ENCODE assay signal across 26 cellular contexts in the genomic region with DNA sequence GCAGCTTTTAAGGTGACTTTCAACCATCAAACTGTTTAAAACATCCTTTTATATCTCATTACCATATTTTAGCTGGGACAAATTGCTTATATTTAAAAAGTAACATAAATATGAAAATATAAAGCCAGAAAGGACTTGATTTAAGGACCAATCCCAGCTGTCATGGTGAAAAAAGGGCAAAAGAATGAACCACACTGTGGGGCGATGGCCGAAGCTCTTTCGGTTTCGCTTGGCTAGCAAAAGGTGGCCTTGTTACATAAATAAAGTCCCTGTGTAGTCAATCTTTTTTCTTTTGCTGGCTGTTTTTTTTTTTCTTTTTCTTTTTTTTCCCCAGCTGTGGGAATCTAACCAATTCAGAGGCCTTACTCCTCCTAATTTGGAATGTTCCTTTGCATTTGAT. TPM values are rescaled to one million over a fixed set of nuclear protein-coding genes. Genes with fewer than 3 reads are reported as not detected.
A peak's percentile ranks its signal among the peaks of the same experiment; 100 is the strongest.
DNase-seq lines count a peak whose midpoint lies in the region; ATAC-seq and TF ChIP-seq lines count a peak whose summit lies in the region.
"Had no signal": no experiment of that assay in that cellular context is flagged by ENCODE, and none has a peak within 500 bp of the region (broad histone marks: within the 10 kb centered on the region; RNA-seq: fewer than 3 reads in every experiment).

No MANE protein-coding gene starts in this region.

- CTCF ChIA-PET in activated CD8-positive, alpha-beta T cell treated with anti-CD3 and anti-CD28 coated beads, Interleukin-2, amount 10 ng/mL, durations not matched to agents 7 days and 5 days (lab: Charles Lee): interaction anchor here (0.8 to 3.8 kb wide), 5 partner anchors 9 to 150 kb away, joined by 3 to 17 read pairs (median 6); no protein-coding TSS in a partner anchor

- no peak overlapping the region for H3K18ac ChIP-seq in H9 (ENCODE audit: insufficient read length, low read depth, low read length)

- no peak overlapping the region for H3K27ac Mint-ChIP-seq in activated CD8-positive, alpha-beta T cell treated with anti-CD3 and anti-CD28 coated beads, Interleukin-2, amount 10 ng/mL, durations not matched to agents 7 days and 5 days
- H3K27ac Mint-ChIP-seq in H9: no peak overlapping the region
- H3K27ac Mint-ChIP-seq: activated naive CD8-positive, alpha-beta T cell treated with anti-CD3 and anti-CD28 coated beads for 36 hours had no signal

- no peak overlapping the region for H2BK12ac ChIP-seq in H9 (ENCODE audit: insufficient read length, low read depth, low read length)

- H2AFZ ChIP-seq in osteoblast (ENCODE audit: low read length) (no peak overlapping the region), H9 (ENCODE audit: low read length) (no peak overlapping the region)

- no peak overlapping the region for H2BK15ac ChIP-seq in H9 (ENCODE audit: low read depth, low read length)

- in situ Hi-C loops in astrocyte of the spinal cord (cut with HindIII; ENCODE audit: low sequenced_read_pairs): no loop called here

- no peak overlapping the region for H3K4me3 Mint-ChIP-seq in activated CD8-positive, alpha-beta T cell treated with anti-CD3 and anti-CD28 coated beads, Interleukin-2, amount 10 ng/mL, durations not matched to agents 7 days and 5 days
- no peak overlapping the region for H3K4me3 Mint-ChIP-seq in H9
- H3K4me3 Mint-ChIP-seq: activated naive CD8-positive, alpha-beta T cell treated with anti-CD3 and anti-CD28 coated beads for 36 hours; CD4-positive, CD25-positive, alpha-beta regulatory T cell had no signal

- WGBS in H9 (ENCODE audit: extremely low coverage, insufficient read length, low lambda C conversion rate): no CpG with 5 or more reads among the region's 4 CpGs

- no peak overlapping the region for H2BK120ac ChIP-seq in H9 (ENCODE audit: low read depth, low read length, poor library complexity, severe bottlenecking)

- POLR2A ChIA-PET in activated CD8-positive, alpha-beta T cell treated with anti-CD3 and anti-CD28 coated beads, Interleukin-2, amount 10 ng/mL, durations not matched to agents 7 days and 5 days (lab: Charles Lee): no interaction called here

- H4K20me1 ChIP-seq in osteoblast (ENCODE audit: insufficient read depth, low read length) (no peaks in the 10 kb centered on the region), H9 (ENCODE audit: control insufficient read depth, insufficient read depth, insufficient read length) (no peaks in the 10 kb centered on the region)

- DNase-seq in GM12865 (ENCODE audit: low read depth) (peak; percentile 3), astrocyte of the spinal cord (ENCODE audit: low read depth, low spot score) (peak; percentile 59), left kidney (ENCODE audit: low read depth, low spot score) (peak; percentile 59), osteoblast (ENCODE audit: insufficient read length, low spot score, missing footprints) (no peak), GF-D8 (lab: John Stamatoyannopoulos, UW) (no peak), H9 (no peak)
- no peak for DNase-seq in stimulated activated CD4-positive, alpha-beta T cell treated with anti-CD3 and anti-CD28 coated beads, Interleukin-2, amount 100 ng/mL, for 48 hours
- no peak for DNase-seq in activated CD8-positive, alpha-beta T cell treated with anti-CD3 and anti-CD28 coated beads, Interleukin-2, amount 10 ng/mL, durations not matched to agents 7 days and 5 days
- DNase-seq: activated CD4-positive, alpha-beta T cell treated with anti-CD3 and anti-CD28 coated beads for 1 hour; activated effector memory CD4-positive, alpha-beta T cell treated with Interleukin-2 at 50 U/mL for 16 hours; activated naive CD8-positive, alpha-beta T cell treated with anti-CD3 and anti-CD28 coated beads for 36 hours; activated T-cell treated with anti-CD3 and anti-CD28 coated beads for 4 hours; CD4-positive, CD25-positive, alpha-beta regulatory T cell; H7; lower lobe of right lung; NCI-H1417 treated with DMSO at 0.1 percent for 48 hours; NCI-H2081; NCI-H345; psoas muscle; SK-N-SH; stimulated activated CD4-positive, alpha-beta T cell treated with anti-CD3 and anti-CD28 coated beads, Interleukin-15, amount 100 ng/mL, for 24 hours; stimulated activated naive CD4-positive, alpha-beta T cell; T-helper 2 cell had no signal

- no peak for ATAC-seq in activated CD8-positive, alpha-beta T cell treated with anti-CD3 and anti-CD28 coated beads, Interleukin-2, amount 10 ng/mL, durations not matched to agents 7 days and 5 days
- ATAC-seq: gastroesophageal sphincter, lower lobe of right lung, psoas muscle had no signal

- H3K4me2 ChIP-seq in osteoblast (ENCODE audit: insufficient read depth, low read length): peak overlapping the region; percentile 63
- no peak overlapping the region for H3K4me2 ChIP-seq in H9 (ENCODE audit: insufficient read depth, insufficient read length, low read length)
- H3K4me2 ChIP-seq: SK-N-SH had no signal

- H4K8ac ChIP-seq in H9 (replicated peaks; ENCODE audit: insufficient read length, low read depth, low read length): no peak overlapping the region

- H3K9me3 Mint-ChIP-seq in activated CD8-positive, alpha-beta T cell treated with anti-CD3 and anti-CD28 coated beads, Interleukin-2, amount 10 ng/mL, durations not matched to agents 7 days and 5 days (ENCODE audit: insufficient read depth): no peaks in the 10 kb centered on the region
- no peaks in the 10 kb centered on the region for H3K9me3 Mint-ChIP-seq in H9
- H3K9me3 Mint-ChIP-seq: activated naive CD8-positive, alpha-beta T cell treated with anti-CD3 and anti-CD28 coated beads for 36 hours; CD4-positive, CD25-positive, alpha-beta regulatory T cell had no signal

- H3K9ac ChIP-seq in H9 (ENCODE audit: extremely low read depth, insufficient read length, low read length): no peak overlapping the region
- H3K9ac ChIP-seq: SK-N-SH had no signal

- H3K23ac ChIP-seq in H9 (ENCODE audit: insufficient read length, low read depth, low read length): no peak overlapping the region

- H3K79me1 ChIP-seq in H9 (ENCODE audit: insufficient read depth, low read depth, low read length, poor library complexity, severe bottlenecking): no peaks in the 10 kb centered on the region

- H3K4me3 ChIP-seq in GM12865 (ENCODE audit: low read depth, low read length) (no peak overlapping the region), astrocyte of the spinal cord (ENCODE audit: low read depth, low read length) (no peak overlapping the region), osteoblast (ENCODE audit: insufficient read depth, low read length) (no peak overlapping the region)
- H3K4me3 ChIP-seq: gastroesophageal sphincter, lower lobe of right lung, psoas muscle, tibial nerve had no signal

- H3K36me3 ChIP-seq in osteoblast (ENCODE audit: insufficient read depth, low read length): peaks cover 3% of the 10 kb centered on the region
- H3K36me3 ChIP-seq: lower lobe of right lung had no signal

- H3K4me1 Mint-ChIP-seq in activated CD8-positive, alpha-beta T cell treated with anti-CD3 and anti-CD28 coated beads, Interleukin-2, amount 10 ng/mL, durations not matched to agents 7 days and 5 days (ENCODE audit: low read depth): peaks cover 32% of the 10 kb centered on the region
- H3K4me1 Mint-ChIP-seq in H9: peaks cover 6 to 10% of the 10 kb centered on the region in 2 experiments; a peak in 3 of 4 replicates

- no peaks in the 10 kb centered on the region for H3K9me3 ChIP-seq in osteoblast (ENCODE audit: low read depth, low read length)
- no peaks in the 10 kb centered on the region for H3K9me3 ChIP-seq in H9 (ENCODE audit: control insufficient read depth, low read depth, low read length)
- H3K9me3 ChIP-seq: gastroesophageal sphincter, lower lobe of right lung, psoas muscle, SK-N-SH, tibial nerve had no signal

- H3K27me3 ChIP-seq in osteoblast (ENCODE audit: insufficient read depth, low read length) (no peaks in the 10 kb centered on the region), H9 (ENCODE audit: insufficient read depth, low read length) (no peaks in the 10 kb centered on the region)
- H3K27me3 ChIP-seq: gastroesophageal sphincter, tibial nerve had no signal

- no peaks in the 10 kb centered on the region for H3K27me3 Mint-ChIP-seq in activated CD8-positive, alpha-beta T cell treated with anti-CD3 and anti-CD28 coated beads, Interleukin-2, amount 10 ng/mL, durations not matched to agents 7 days and 5 days (ENCODE audit: low read depth)
- no peaks in the 10 kb centered on the region for H3K27me3 Mint-ChIP-seq in H9 (ENCODE audit: low read depth)
- H3K27me3 Mint-ChIP-seq: activated naive CD8-positive, alpha-beta T cell treated with anti-CD3 and anti-CD28 coated beads for 36 hours; CD4-positive, CD25-positive, alpha-beta regulatory T cell had no signal

- H3K14ac ChIP-seq in H9 (ENCODE audit: insufficient read depth, low read length): no peak overlapping the region

- H3K56ac ChIP-seq in H9 (ENCODE audit: insufficient read length, low read depth, low read length): no peak overlapping the region

- H2AK5ac ChIP-seq in H9 (ENCODE audit: insufficient read length, low read length): no peak overlapping the region

- no peak overlapping the region for H4K5ac ChIP-seq in H9 (ENCODE audit: insufficient read length, low read depth, low read length)

- H2BK20ac ChIP-seq in H9 (ENCODE audit: low read depth, low read length, poor library complexity, severe bottlenecking): no peak overlapping the region

- TF ChIP-seq CTCF in GM12865 (IDR thresholded peaks at IDR 0.05; ENCODE audit: insufficient read depth, low read depth, low read length, missing control alignments) (no peak), astrocyte of the spinal cord (IDR thresholded peaks at IDR 0.05; ENCODE audit: low read depth, low read length) (no peak), osteoblast (IDR thresholded peaks at IDR 0.05; ENCODE audit: extremely low read depth, low read depth, low read length) (no peak), H9 (conservative IDR thresholded peaks at IDR 0.05) (no peak)

- no peak overlapping the region for H3T11ph ChIP-seq in H9 (ENCODE audit: low read length)

- peaks cover 8% of the 10 kb centered on the region for H3K4me1 ChIP-seq in osteoblast (ENCODE audit: insufficient read depth, low read length)
- H3K4me1 ChIP-seq in H9 (ENCODE audit: insufficient read depth, low read length): no peaks in the 10 kb centered on the region
- H3K4me1 ChIP-seq: lower lobe of right lung had no signal

- H3K79me2 ChIP-seq in osteoblast (ENCODE audit: insufficient read depth, low read length) (no peaks in the 10 kb centered on the region), H9 (ENCODE audit: insufficient read depth, low read length) (no peaks in the 10 kb centered on the region)

- no peak overlapping the region for H3K27ac ChIP-seq in osteoblast (ENCODE audit: low read depth, low read length)
- no peak overlapping the region for H3K27ac ChIP-seq in H9 (ENCODE audit: insufficient read length, low read depth, low read length)
- H3K27ac ChIP-seq: gastroesophageal sphincter, lower lobe of right lung, psoas muscle, RWPE1, tibial nerve had no signal

- H3K4ac ChIP-seq in H9 (ENCODE audit: low read depth, low read length): no peak overlapping the region

- H3K23me2 ChIP-seq in H9 (ENCODE audit: insufficient read length, low read depth, low read length, poor library complexity, severe bottlenecking): no peaks in the 10 kb centered on the region

- no peak overlapping the region for H2BK5ac ChIP-seq in H9 (ENCODE audit: insufficient read length, low read length)

- no peak overlapping the region for H4K91ac ChIP-seq in H9 (ENCODE audit: insufficient read length, low read depth, low read length)

- peaks cover 3% of the 10 kb centered on the region for H3K36me3 Mint-ChIP-seq in activated CD8-positive, alpha-beta T cell treated with anti-CD3 and anti-CD28 coated beads, Interleukin-2, amount 10 ng/mL, durations not matched to agents 7 days and 5 days (ENCODE audit: low read depth)
- H3K36me3 Mint-ChIP-seq in H9 (ENCODE audit: insufficient read depth in 1 of 3, low read depth in 3 of 3): no peaks in the 10 kb centered on the region; a peak in 1 of 7 replicates

RNA-seq across cellular contexts. Expression of gene FBXO33, which starts 50.9 kb away (rescaled TPM):
- total RNA-seq in osteoblast (15.6 and 19.2 TPM in 2 replicates), H9 (2021) (8.8 and 9.3 TPM in 2 replicates)
- total RNA-seq in activated CD8-positive, alpha-beta T cell treated with anti-CD3 and anti-CD28 coated beads, Interleukin-2, amount 10 ng/mL, durations not matched to agents 7 days and 5 days: 10 to 100 TPM; 18.7 to 19.0 TPM

Comparison
In these comparisons a context has a peak if more than half of its experiments do, and no peak if none do; other contexts are left out.
1. DNase-seq: peak in GM12865 (single experiment), astrocyte of the spinal cord (single experiment) and left kidney (single experiment); none in osteoblast (single experiment), stimulated activated CD4-positive, alpha-beta T cell treated with anti-CD3 and anti-CD28 coated beads, Interleukin-2, amount 100 ng/mL, for 48 hours (0 of 2), activated CD8-positive, alpha-beta T cell treated with anti-CD3 and anti-CD28 coated beads, Interleukin-2, amount 10 ng/mL, durations not matched to agents 7 days and 5 days (single experiment), GF-D8 (single experiment) and H9 (single experiment).